In genomic region chr18:9082763-9083510, GRCh38 we compare ENCODE assay signal across 8 cellular contexts. TPM values are rescaled to one million over a fixed set of nuclear protein-coding genes. Genes with fewer than 3 reads are reported as not detected.
DNase-seq lines count a peak whose midpoint lies in the region; ATAC-seq and TF ChIP-seq lines count a peak whose summit lies in the region.

No MANE protein-coding gene starts in this region.

- H3K36me3 Mint-ChIP-seq in activated T-helper 17 cell treated with anti-CD3 and anti-CD28 coated beads, Interleukin-2, amount 50 U/mL, for 72 hours (ENCODE audit: low read depth): peaks cover 44% of the 10 kb centered on the region

- intact Hi-C loops in A673 (cut with micrococcal nuclease; ENCODE audit: unreplicated experiment): no loop called here

- H4K8ac ChIP-seq in mesenchymal stem cell (ENCODE audit: low read length): no peak overlapping the region

- CTCF ChIA-PET in A673 (lab: Charles Lee): interaction anchor here (0.6 kb wide), 1 partner anchor 658 kb away, joined by 7 read pairs; no protein-coding TSS in a partner anchor

- no peak overlapping the region for H3K4ac ChIP-seq in mesenchymal stem cell (ENCODE audit: low read depth in 1 of 2, low read length in 2 of 2)

- H3K4me2 ChIP-seq in mesenchymal stem cell (ENCODE audit: low read length, poor library complexity, severe bottlenecking): no peak overlapping the region

- no peak overlapping the region for H2AFZ ChIP-seq in mesenchymal stem cell (ENCODE audit: low read depth, low read length)

- WGBS in mesenchymal stem cell: 91% methylated on average over 4 of the region's 5 CpGs

- H2AK5ac ChIP-seq in mesenchymal stem cell (ENCODE audit: low read length, severe bottlenecking): no peak overlapping the region

- peaks cover 41% of the 10 kb centered on the region for H3K4me1 Mint-ChIP-seq in activated T-helper 17 cell treated with anti-CD3 and anti-CD28 coated beads, Interleukin-2, amount 50 U/mL, for 72 hours

- no peaks in the 10 kb centered on the region for H3K27me3 Mint-ChIP-seq in activated T-helper 17 cell treated with anti-CD3 and anti-CD28 coated beads, Interleukin-2, amount 50 U/mL, for 72 hours

- H3K9me3 ChIP-seq in A673 (ENCODE audit: low read depth, low read length, poor library complexity, severe bottlenecking): no peaks in the 10 kb centered on the region
- no peaks in the 10 kb centered on the region for H3K9me3 ChIP-seq in mesenchymal stem cell (ENCODE audit: control insufficient read depth, low read length)

- no peaks in the 10 kb centered on the region for H3K4me1 ChIP-seq in A673 (ENCODE audit: insufficient read depth, low read length, poor library complexity, severe bottlenecking)
- H3K4me1 ChIP-seq in mesenchymal stem cell (ENCODE audit: control insufficient read depth, insufficient read depth, low read depth, low read length): no peaks in the 10 kb centered on the region

- POLR2A ChIA-PET in A673 (lab: Charles Lee; ENCODE audit: low non-redundant PET): no interaction called here

- no TSS peak for BruUV-seq in A673 (replicated peaks; lab: Mats Ljungman, UMichigan)

- peak overlapping the region; percentile 99 for H3K27ac Mint-ChIP-seq in activated T-helper 17 cell treated with anti-CD3 and anti-CD28 coated beads, Interleukin-2, amount 50 U/mL, for 72 hours

- H3K4me3 Mint-ChIP-seq in activated T-helper 17 cell treated with anti-CD3 and anti-CD28 coated beads, Interleukin-2, amount 50 U/mL, for 72 hours: peak overlapping the region; percentile 89

- no peak overlapping the region for H3K23ac ChIP-seq in mesenchymal stem cell (ENCODE audit: low read length in 2 of 2)

- H3K36me3 ChIP-seq in A673 (ENCODE audit: insufficient read depth, low read length, poor library complexity, severe bottlenecking) (no peaks in the 10 kb centered on the region), mesenchymal stem cell (ENCODE audit: control insufficient read depth in 1 of 2, insufficient read depth in 2 of 2, low read depth in 1 of 2, low read length in 2 of 2) (no peaks in the 10 kb centered on the region)

- H3K4me3 ChIP-seq in A673 (ENCODE audit: low read depth, low read length, poor library complexity, severe bottlenecking): no peak overlapping the region
- H3K4me3 ChIP-seq in mesenchymal stem cell (ENCODE audit: insufficient read depth in 1 of 2, low read depth in 1 of 2, low read length in 2 of 2): no peak overlapping the region

- H2BK15ac ChIP-seq in mesenchymal stem cell (ENCODE audit: low read depth, poor library complexity, severe bottlenecking): no peak overlapping the region

- H3K27ac ChIP-seq in A673 (ENCODE audit: low read depth, low read length, poor library complexity, severe bottlenecking) (no peak overlapping the region), mesenchymal stem cell (ENCODE audit: low read length, poor library complexity, severe bottlenecking) (no peak overlapping the region)

- peak; percentile 23 for DNase-seq in A673 (ENCODE audit: low spot score)
- peak; percentile 33 to 57 for DNase-seq in stimulated activated CD8-positive, alpha-beta memory T cell treated with anti-CD3 and anti-CD28 coated beads, Interleukin-7, amount 100 ng/mL, for 4 hours (ENCODE audit: low read depth in 2 of 2)
- DNase-seq in mesenchymal stem cell: no peak
- DNase-seq in NCI-H748 treated with DMSO at 0.1 percent for 48 hours (lab: John Stamatoyannopoulos, UW): no peak
- DNase-seq in iPS-NIHi7 (ENCODE audit: extremely low spot score): no peak

- H3K9ac ChIP-seq in mesenchymal stem cell (ENCODE audit: low read length): no peak overlapping the region

- no peak overlapping the region for H4K91ac ChIP-seq in mesenchymal stem cell (ENCODE audit: low read length)

- H3K9me3 Mint-ChIP-seq in activated T-helper 17 cell treated with anti-CD3 and anti-CD28 coated beads, Interleukin-2, amount 50 U/mL, for 72 hours: no peaks in the 10 kb centered on the region

- H2BK120ac ChIP-seq in mesenchymal stem cell (ENCODE audit: low read depth, low read length): no peak overlapping the region

- no peaks in the 10 kb centered on the region for H3K27me3 ChIP-seq in A673 (replicated peaks; ENCODE audit: insufficient read depth, low read depth, low read length, poor library complexity)
- no peaks in the 10 kb centered on the region for H3K27me3 ChIP-seq in mesenchymal stem cell (ENCODE audit: control insufficient read depth in 1 of 2, insufficient read depth in 1 of 2, low read length in 2 of 2)

- H3K79me1 ChIP-seq in mesenchymal stem cell (replicated peaks; ENCODE audit: low read length, poor library complexity, severe bottlenecking): no peaks in the 10 kb centered on the region

- ATAC-seq in GM19438 (IDR thresholded peaks at IDR 0.05; ENCODE audit: low read depth, unreplicated experiment) (peak; percentile 69), HG03457 (IDR thresholded peaks at IDR 0.05; ENCODE audit: unreplicated experiment) (peak; percentile 88)
- peak; percentile 90 for ATAC-seq in activated T-helper 17 cell treated with anti-CD3 and anti-CD28 coated beads, Interleukin-2, amount 50 U/mL, for 72 hours (replicated peaks)

- no peak for TF ChIP-seq CTCF in A673 (conservative IDR thresholded peaks at IDR 0.05; ENCODE audit: low read depth, low read length)

- peak overlapping the region in 1 of 2 experiments; percentile 15 for H2BK12ac ChIP-seq in mesenchymal stem cell (ENCODE audit: low read length in 2 of 2)

- H3K14ac ChIP-seq in mesenchymal stem cell (ENCODE audit: low read length in 2 of 2): no peak overlapping the region

- H2BK5ac ChIP-seq in mesenchymal stem cell (ENCODE audit: low read depth, low read length, poor library complexity, severe bottlenecking): no peak overlapping the region

- H3K18ac ChIP-seq in mesenchymal stem cell (ENCODE audit: low read depth in 1 of 2, low read length in 2 of 2): no peak overlapping the region

RNA-seq across cellular contexts. Expression of gene NDUFV2, which starts 19.6 kb away (rescaled TPM):
- total RNA-seq in A673 (2021): 154 and 161 TPM in 2 replicates
- total RNA-seq in activated T-helper 17 cell treated with anti-CD3 and anti-CD28 coated beads, Interleukin-2, amount 50 U/mL, for 72 hours: 100 to 1,000 TPM; 406 to 520 TPM
- 241 TPM for polyA plus RNA-seq in mesenchymal stem cell (2013, experiment 1 of 2)
- 246 TPM for polyA plus RNA-seq in mesenchymal stem cell (2013, experiment 2 of 2)

RNA-seq across cellular contexts. Expression of gene ANKRD12, which starts 53.6 kb away (rescaled TPM):
- 23.7 and 24.2 TPM in 2 replicates for total RNA-seq in A673 (2021)
- 100 to 1,000 TPM; 104 to 170 TPM for total RNA-seq in activated T-helper 17 cell treated with anti-CD3 and anti-CD28 coated beads, Interleukin-2, amount 50 U/mL, for 72 hours
- 41.3 TPM for polyA plus RNA-seq in mesenchymal stem cell (2013, experiment 1 of 2)
- 40.2 TPM for polyA plus RNA-seq in mesenchymal stem cell (2013, experiment 2 of 2)

Comparison
In these comparisons a context has a peak if more than half of its experiments do, and no peak if none do; other contexts are left out.
1. DNase-seq: peak in A673 (single experiment) and stimulated activated CD8-positive, alpha-beta memory T cell treated with anti-CD3 and anti-CD28 coated beads, Interleukin-7, amount 100 ng/mL, for 4 hours (2 of 2); none in mesenchymal stem cell (single experiment), NCI-H748 treated with DMSO at 0.1 percent for 48 hours (single experiment) and iPS-NIHi7 (single experiment).
2. Peak in every context shown above with its lines, with median percentiles within 50 percentile points of each other: ATAC-seq.